29 cellular contexts compared by ENCODE assay signal in the genomic region with DNA sequence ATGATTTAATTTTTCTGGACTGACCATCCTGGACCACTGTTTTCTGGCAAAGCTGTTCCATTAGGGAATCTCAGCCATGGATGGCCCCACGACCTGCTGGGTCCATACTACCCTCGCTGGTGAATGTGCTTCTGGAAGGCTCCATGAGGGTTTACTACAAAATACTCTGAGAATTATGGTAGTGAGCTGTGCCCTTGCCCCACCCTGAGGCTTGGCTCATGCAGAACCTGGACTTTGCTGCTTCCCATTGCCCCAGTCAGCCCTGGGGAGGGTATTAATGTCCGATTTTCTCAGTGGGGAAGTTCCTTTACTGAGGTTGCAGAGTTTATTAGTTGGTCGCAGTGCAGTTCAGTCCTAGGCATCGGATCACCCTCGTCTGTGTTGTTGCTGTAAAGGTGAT.
DNase-seq lines count a peak whose midpoint lies in the region; ATAC-seq and TF ChIP-seq lines count a peak whose summit lies in the region.
"Had no signal": no experiment of that assay in that cellular context is flagged by ENCODE, and none has a peak within 500 bp of the region (broad histone marks: within the 10 kb centered on the region; RNA-seq: fewer than 3 reads in every experiment).

No MANE protein-coding gene starts in this region.

- H4K91ac ChIP-seq in neuronal stem cell (ENCODE audit: low read depth, low read length, poor library complexity): no peak overlapping the region

- no peaks in the 10 kb centered on the region for H3K36me3 Mint-ChIP-seq in activated T-helper 17 cell treated with anti-CD3 and anti-CD28 coated beads, Interleukin-2, amount 50 U/mL, for 72 hours (ENCODE audit: low read depth)
- H3K36me3 Mint-ChIP-seq: CD8-positive, alpha-beta T cell had no signal

- no peaks in the 10 kb centered on the region for H3K27me3 ChIP-seq in SK-N-SH (ENCODE audit: insufficient read depth)
- no peaks in the 10 kb centered on the region for H3K27me3 ChIP-seq in right atrium auricular region
- no peaks in the 10 kb centered on the region for H3K27me3 ChIP-seq in right cardiac atrium (ENCODE audit: control insufficient read depth, insufficient read depth)
- H3K27me3 ChIP-seq in neuronal stem cell (ENCODE audit: control insufficient read depth in 3 of 3, insufficient read depth in 3 of 3, low read depth in 1 of 3, low read length in 3 of 3): no peaks in the 10 kb centered on the region

- H2BK12ac ChIP-seq in neuronal stem cell (ENCODE audit: low read length): no peak overlapping the region

- intact Hi-C loops in right cardiac atrium (cut with DNase I): no loop called here

- CTCF ChIA-PET in SK-N-SH (lab: Yijun Ruan, JAX): interaction anchor here (1.2 kb wide), 1 partner anchor 27 kb away, joined by 3 read pairs; no protein-coding TSS in a partner anchor

- no peak overlapping the region for H4K8ac ChIP-seq in neuronal stem cell (ENCODE audit: low read depth, low read length)

- H3K9me2 ChIP-seq in SK-N-SH: no peaks in the 10 kb centered on the region

- no peak overlapping the region for H3K23ac ChIP-seq in neuronal stem cell (ENCODE audit: low read depth, low read length, poor library complexity)

- TF ChIP-seq EP300 in SK-N-SH (IDR thresholded peaks at IDR 0.05; ENCODE audit: borderline replicate concordance in 1 of 2, low read depth in 1 of 2, low read length in 1 of 2): no peak

- H3K4me1 Mint-ChIP-seq in activated T-helper 17 cell treated with anti-CD3 and anti-CD28 coated beads, Interleukin-2, amount 50 U/mL, for 72 hours: no peaks in the 10 kb centered on the region
- H3K4me1 Mint-ChIP-seq in stimulated activated naive CD8-positive, alpha-beta T cell treated with anti-CD3 and anti-CD28 coated beads, Interleukin-15, amount 100 ng/mL, for 72 hours: no peaks in the 10 kb centered on the region

- DNase-seq in SK-N-SH (peak; percentile 14), right atrium auricular region (ENCODE audit: low spot score) (peak; percentile 23), right cardiac atrium (no peak), left lobe of liver (ENCODE audit: low spot score) (peak; percentile 18), neuronal stem cell (ENCODE audit: low spot score) (no peak)
- no peak for DNase-seq in stimulated activated naive CD8-positive, alpha-beta T cell treated with anti-CD3 and anti-CD28 coated beads, Interleukin-15, amount 100 ng/mL, for 72 hours
- DNase-seq: Caco-2; DMS 273 treated with DMSO at 0.1 percent for 48 hours; DMS79; EL; GDM1; KBM-7; MV-4-11; NCI-H1105; NCI-H1436 treated with DMSO at 0.1 percent for 48 hours; NCI-H187 treated with DMSO at 0.1 percent for 48 hours; NCI-H2171 treated with DMSO at 0.1 percent for 48 hours; NCI-H345; NCI-H510A treated with DMSO at 0.1 percent for 48 hours; NCI-H774; NK-92 treated with Interleukin-12 subunit alpha and Interleukin-12 subunit beta, amount 100 ng/mL, for 24 hours; PC-3 had no signal

- H3K14ac ChIP-seq in neuronal stem cell (ENCODE audit: low read length): no peak overlapping the region

- H3K4ac ChIP-seq in neuronal stem cell (ENCODE audit: low read length): no peak overlapping the region

- ATAC-seq in SK-N-SH treated with all-trans-retinoic acid at 6 μM for 48 hours (no peak), right cardiac atrium (no peak), left lobe of liver (no peak)
- ATAC-seq in activated T-helper 17 cell treated with anti-CD3 and anti-CD28 coated beads, Interleukin-2, amount 50 U/mL, for 72 hours (replicated peaks): no peak
- ATAC-seq in stimulated activated naive CD8-positive, alpha-beta T cell treated with anti-CD3 and anti-CD28 coated beads, Interleukin-15, amount 100 ng/mL, for 72 hours: no peak
- ATAC-seq: CD8-positive, alpha-beta T cell; HCT116; PC-3 had no signal

- H3K18ac ChIP-seq in neuronal stem cell (ENCODE audit: low read length): no peak overlapping the region

- POLR2A ChIA-PET in SK-N-SH (lab: Yijun Ruan, JAX): no interaction called here

- no peak overlapping the region for H2AK5ac ChIP-seq in neuronal stem cell (ENCODE audit: low read depth, low read length)

- no peak overlapping the region for H2AFZ ChIP-seq in SK-N-SH (ENCODE audit: low read depth)
- no peak overlapping the region for H2AFZ ChIP-seq in neuronal stem cell (ENCODE audit: low read length)

- H3K9me3 Mint-ChIP-seq in activated T-helper 17 cell treated with anti-CD3 and anti-CD28 coated beads, Interleukin-2, amount 50 U/mL, for 72 hours: no peaks in the 10 kb centered on the region
- H3K9me3 Mint-ChIP-seq in stimulated activated naive CD8-positive, alpha-beta T cell treated with anti-CD3 and anti-CD28 coated beads, Interleukin-15, amount 100 ng/mL, for 72 hours: no peaks in the 10 kb centered on the region
- H3K9me3 Mint-ChIP-seq: CD8-positive, alpha-beta T cell had no signal

- no peaks in the 10 kb centered on the region for H3K9me3 ChIP-seq in SK-N-SH
- H3K9me3 ChIP-seq in right atrium auricular region: no peaks in the 10 kb centered on the region
- H3K9me3 ChIP-seq in right cardiac atrium (ENCODE audit: control insufficient read depth, low read length): no peaks in the 10 kb centered on the region
- H3K9me3 ChIP-seq in neuronal stem cell (replicated peaks in 1 of 2; ENCODE audit: control insufficient read depth in 2 of 2, insufficient read depth in 1 of 2, low read depth in 1 of 2, low read length in 2 of 2): no peaks in the 10 kb centered on the region
- H3K9me3 ChIP-seq: Caco-2 had no signal

- no peak overlapping the region for H2BK120ac ChIP-seq in neuronal stem cell (ENCODE audit: low read depth, low read length)

- no peak overlapping the region for H3K4me3 ChIP-seq in SK-N-SH (ENCODE audit: low read depth in 2 of 2, low read length in 1 of 2)
- no peak overlapping the region for H3K4me3 ChIP-seq in right atrium auricular region
- H3K4me3 ChIP-seq in right cardiac atrium (ENCODE audit: low read length): no peak overlapping the region
- no peak overlapping the region for H3K4me3 ChIP-seq in neuronal stem cell (ENCODE audit: low read length in 2 of 2)

- no peaks in the 10 kb centered on the region for H3K79me1 ChIP-seq in neuronal stem cell (ENCODE audit: low read depth, low read length)

- H2BK5ac ChIP-seq in neuronal stem cell (ENCODE audit: low read length): no peak overlapping the region

- H3K27me3 Mint-ChIP-seq in activated T-helper 17 cell treated with anti-CD3 and anti-CD28 coated beads, Interleukin-2, amount 50 U/mL, for 72 hours: peaks cover 13% of the 10 kb centered on the region
- peaks cover 73% of the 10 kb centered on the region for H3K27me3 Mint-ChIP-seq in stimulated activated naive CD8-positive, alpha-beta T cell treated with anti-CD3 and anti-CD28 coated beads, Interleukin-15, amount 100 ng/mL, for 72 hours

- peaks cover 0 to 17% of the 10 kb centered on the region in 2 experiments; a peak in 1 of 4 replicates for H3K4me1 ChIP-seq in SK-N-SH (ENCODE audit: control insufficient read depth in 1 of 2, insufficient read depth in 2 of 2, low read depth in 1 of 2, low read length in 1 of 2)
- no peaks in the 10 kb centered on the region for H3K4me1 ChIP-seq in right atrium auricular region
- H3K4me1 ChIP-seq in right cardiac atrium (ENCODE audit: control insufficient read depth, insufficient read depth, low read length): no peaks in the 10 kb centered on the region
- H3K4me1 ChIP-seq in neuronal stem cell (ENCODE audit: control insufficient read depth in 2 of 2, insufficient read depth in 1 of 2, low read depth in 1 of 2, low read length in 2 of 2): peaks cover 0 to 4% of the 10 kb centered on the region in 2 donors
- H3K4me1 ChIP-seq: Caco-2 had no signal

- H2BK15ac ChIP-seq in neuronal stem cell (ENCODE audit: low read length): no peak overlapping the region

- H3K27ac ChIP-seq in SK-N-SH (ENCODE audit: low read depth in 2 of 2, low read length in 1 of 2) (no peak overlapping the region), right atrium auricular region (no peak overlapping the region), right cardiac atrium (ENCODE audit: low read length) (no peak overlapping the region), neuronal stem cell (replicated peaks; ENCODE audit: low read length) (no peak overlapping the region)
- H3K27ac ChIP-seq: 22Rv1, C4-2B had no signal

- no peak overlapping the region for H3K9ac ChIP-seq in SK-N-SH
- H3K9ac ChIP-seq in neuronal stem cell (ENCODE audit: low read depth, low read length, poor library complexity): no peak overlapping the region

- 27% methylated on average over 6 of the region's 6 CpGs for WGBS in SK-N-SH (ENCODE audit: low lambda C conversion rate)
- 78% methylated on average over 6 of the region's 6 CpGs for WGBS in right cardiac atrium
- WGBS in neuronal stem cell (ENCODE audit: extremely low coverage in 2 of 2, insufficient read length in 2 of 2, insufficient replicate concordance in 1 of 2), 2 donors: no CpG with 5 or more reads among the region's 6 CpGs

- H3K4me2 ChIP-seq in SK-N-SH: no peak overlapping the region
- no peak overlapping the region for H3K4me2 ChIP-seq in neuronal stem cell (ENCODE audit: insufficient read depth, low read length, poor library complexity, severe bottlenecking)

- no peak overlapping the region for H3K27ac Mint-ChIP-seq in activated T-helper 17 cell treated with anti-CD3 and anti-CD28 coated beads, Interleukin-2, amount 50 U/mL, for 72 hours
- H3K27ac Mint-ChIP-seq in stimulated activated naive CD8-positive, alpha-beta T cell treated with anti-CD3 and anti-CD28 coated beads, Interleukin-15, amount 100 ng/mL, for 72 hours: no peak overlapping the region
- H3K27ac Mint-ChIP-seq: B cell; CD8-positive, alpha-beta T cell had no signal

- TF ChIP-seq CTCF in SK-N-SH (IDR thresholded peaks at IDR 0.05): no peak
- no peak for TF ChIP-seq CTCF in right atrium auricular region (IDR thresholded peaks at IDR 0.05)

- TF ChIP-seq RAD21 in SK-N-SH (IDR thresholded peaks at IDR 0.05; ENCODE audit: low read length): no peak

- H4K20me1 ChIP-seq in SK-N-SH (ENCODE audit: insufficient read depth): no peaks in the 10 kb centered on the region

- H3F3A ChIP-seq in SK-N-SH (replicated peaks; ENCODE audit: insufficient read depth): no peaks in the 10 kb centered on the region

- H3K36me3 ChIP-seq in SK-N-SH (replicated peaks in 1 of 2; ENCODE audit: control insufficient read depth in 1 of 2, insufficient read depth in 2 of 2, low read length in 1 of 2): no peaks in the 10 kb centered on the region
- no peaks in the 10 kb centered on the region for H3K36me3 ChIP-seq in right atrium auricular region
- H3K36me3 ChIP-seq in neuronal stem cell (replicated peaks in 1 of 2; ENCODE audit: control insufficient read depth in 2 of 2, insufficient read depth in 2 of 2, low read length in 2 of 2): no peaks in the 10 kb centered on the region

- no peak overlapping the region for H3K4me3 Mint-ChIP-seq in activated T-helper 17 cell treated with anti-CD3 and anti-CD28 coated beads, Interleukin-2, amount 50 U/mL, for 72 hours
- H3K4me3 Mint-ChIP-seq in stimulated activated naive CD8-positive, alpha-beta T cell treated with anti-CD3 and anti-CD28 coated beads, Interleukin-15, amount 100 ng/mL, for 72 hours: no peak overlapping the region
- H3K4me3 Mint-ChIP-seq: B cell; CD8-positive, alpha-beta T cell had no signal

- H3K79me2 ChIP-seq in SK-N-SH (ENCODE audit: insufficient read depth): no peaks in the 10 kb centered on the region

TF ChIP-seq in SK-N-SH, 30 proteins besides CTCF, POLR2A, EP300 and RAD21 (continues in another document):
- TF ChIP-seq RXRA (IDR thresholded peaks at IDR 0.05; ENCODE audit: borderline replicate concordance, low read depth): no peak

Comparison
In these comparisons a context has a peak if more than half of its experiments do, and no peak if none do; other contexts are left out.
1. DNase-seq: peak in SK-N-SH (single experiment), right atrium auricular region (single experiment) and left lobe of liver (single experiment); none in right cardiac atrium (0 of 3), neuronal stem cell (single experiment) and stimulated activated naive CD8-positive, alpha-beta T cell treated with anti-CD3 and anti-CD28 coated beads, Interleukin-15, amount 100 ng/mL, for 72 hours (0 of 2).